In the genomic region with DNA sequence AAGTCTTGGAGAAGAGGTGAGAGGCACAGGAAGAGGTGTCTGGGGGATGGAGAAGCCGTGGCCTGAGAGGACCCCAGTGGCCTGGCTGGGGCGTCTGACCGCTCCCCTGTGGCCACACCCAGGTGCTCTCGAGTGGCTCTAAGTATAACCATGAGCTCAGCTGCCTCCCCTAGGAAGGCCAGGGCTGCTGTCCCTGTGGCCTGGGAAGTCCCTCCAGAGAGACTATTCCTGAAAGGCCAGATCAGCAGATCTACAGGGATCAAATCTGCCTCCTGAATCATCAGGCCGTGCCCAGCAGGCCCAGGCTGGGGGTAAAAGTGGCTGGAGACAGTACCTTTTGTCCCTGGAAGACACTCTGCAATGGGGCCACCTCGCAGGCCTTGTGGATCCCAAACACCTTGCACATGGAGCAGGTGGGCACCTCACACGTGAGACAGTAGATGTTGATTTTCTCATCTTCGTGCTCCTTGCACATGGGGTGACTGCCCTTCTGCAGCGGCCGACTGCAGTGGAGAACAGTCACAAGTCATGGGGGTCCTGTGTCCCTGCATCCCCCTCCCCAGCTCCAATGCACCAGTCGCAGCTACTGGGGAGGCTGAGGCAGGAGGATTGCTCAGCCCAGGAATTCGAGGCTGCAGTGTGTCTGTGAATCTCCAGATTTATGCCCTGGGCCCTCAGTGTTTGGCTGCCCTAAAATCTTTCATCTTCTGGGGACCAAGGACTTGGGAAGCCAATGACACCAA, we compare ENCODE assay signal across 1 cellular context.
TF ChIP-seq lines count a peak whose summit lies in the region.

No MANE protein-coding gene starts in this region.

TF ChIP-seq in endothelial cell of umbilical vein, 7 proteins besides CTCF, POLR2A, EP300 and RAD21:
- no peak for TF ChIP-seq POLR2AphosphoS5 (IDR thresholded peaks at IDR 0.05; ENCODE audit: insufficient read depth, low read depth, low read length)
- TF ChIP-seq EZH2 (IDR thresholded peaks at IDR 0.05; ENCODE audit: borderline replicate concordance, low read depth, low read length, severe bottlenecking), result peak; percentile 29
- no peak for TF ChIP-seq MYC (IDR thresholded peaks at IDR 0.05; ENCODE audit: low read depth, low read length)
- no peak for TF ChIP-seq JUN (IDR thresholded peaks at IDR 0.05; ENCODE audit: borderline replicate concordance, insufficient read depth, insufficient read length, low read depth)
- TF ChIP-seq GATA2 (IDR thresholded peaks at IDR 0.05; ENCODE audit: insufficient read depth, insufficient read length, low read depth, low read length), result no peak
- TF ChIP-seq, protein P1, sequence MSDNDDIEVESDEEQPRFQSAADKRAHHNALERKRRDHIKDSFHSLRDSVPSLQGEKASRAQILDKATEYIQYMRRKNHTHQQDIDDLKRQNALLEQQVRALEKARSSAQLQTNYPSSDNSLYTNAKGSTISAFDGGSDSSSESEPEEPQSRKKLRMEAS (IDR thresholded peaks at IDR 0.05; ENCODE audit: insufficient read depth, insufficient read length), result no peak
